5 cellular contexts compared by ENCODE assay signal in genomic region chr18:45149712-45150111, GRCh38.
"Had no signal": no experiment of that assay in that cellular context is flagged by ENCODE, and none has a peak within 500 bp of the region (broad histone marks: within the 10 kb centered on the region; RNA-seq: fewer than 3 reads in every experiment).

No MANE protein-coding gene starts in this region.

- H3K4me2 ChIP-seq: GM23338 had no signal

- H3K27ac Mint-ChIP-seq: GM23338, H9 had no signal

- DNase-seq: H9, HCEC 1CT, IMR-90 had no signal

- H2AFZ ChIP-seq: GM23338 had no signal

- H3K4me3 ChIP-seq: GM23338, K562 had no signal

- ATAC-seq: GM23338, K562 had no signal

- H3K4me3 Mint-ChIP-seq: GM23338, H9 had no signal
